Comparison of ENCODE assay signal across 30 cellular contexts in genomic region chr18:79488311-79489047, GRCh38.
DNase-seq lines count a peak whose midpoint lies in the region; ATAC-seq and TF ChIP-seq lines count a peak whose summit lies in the region.
"Had no signal": no experiment of that assay in that cellular context is flagged by ENCODE, and none has a peak within 500 bp of the region (broad histone marks: within the 10 kb centered on the region; RNA-seq: fewer than 3 reads in every experiment).

No MANE protein-coding gene starts in this region.

- no peak for ATAC-seq in activated CD8-positive, alpha-beta T cell treated with anti-CD3 and anti-CD28 coated beads for 36 hours
- no peak for ATAC-seq in activated CD8-positive, alpha-beta T cell treated with anti-CD3 and anti-CD28 coated beads, Interleukin-2, amount 10 ng/mL, durations not matched to agents 7 days and 5 days
- no peak for ATAC-seq in RWPE2 (ENCODE audit: low read depth)
- no peak for ATAC-seq in left lung
- ATAC-seq in psoas muscle = no peak
- ATAC-seq: activated CD8-positive, alpha-beta memory T cell treated with anti-CD3 and anti-CD28 coated beads, Interleukin-2, amount 10 ng/mL, durations not matched to agents 7 days and 5 days; naive thymus-derived CD4-positive, alpha-beta T cell; pancreas; stimulated activated naive CD8-positive, alpha-beta T cell treated with anti-CD3 and anti-CD28 coated beads, Interleukin-15, Interleukin-2, amounts not matched to agents 100 U/mL and 50 U/mL, for 24 hours had no signal

- POLR2A ChIA-PET in activated CD8-positive, alpha-beta T cell treated with anti-CD3 and anti-CD28 coated beads for 36 hours (lab: Charles Lee) = interaction anchor here (1.0 kb wide), 1 partner anchor 116 kb away, joined by 3 read pairs; no protein-coding TSS in a partner anchor
- POLR2A ChIA-PET in activated CD8-positive, alpha-beta T cell treated with anti-CD3 and anti-CD28 coated beads, Interleukin-2, amount 10 ng/mL, durations not matched to agents 7 days and 5 days (lab: Charles Lee) = no interaction called here

- no peaks in the 10 kb centered on the region for H3K27me3 Mint-ChIP-seq in activated CD8-positive, alpha-beta T cell treated with anti-CD3 and anti-CD28 coated beads for 36 hours
- no peaks in the 10 kb centered on the region for H3K27me3 Mint-ChIP-seq in activated CD8-positive, alpha-beta T cell treated with anti-CD3 and anti-CD28 coated beads, Interleukin-2, amount 10 ng/mL, durations not matched to agents 7 days and 5 days (ENCODE audit: low read depth)
- H3K27me3 Mint-ChIP-seq: activated CD8-positive, alpha-beta memory T cell treated with anti-CD3 and anti-CD28 coated beads, Interleukin-2, amount 10 ng/mL, durations not matched to agents 7 days and 5 days; CD4-positive, alpha-beta memory T cell; naive thymus-derived CD4-positive, alpha-beta T cell had no signal

- DNase-seq in activated CD8-positive, alpha-beta T cell treated with anti-CD3 and anti-CD28 coated beads for 36 hours = peak; percentile 1
- no peak for DNase-seq in activated CD8-positive, alpha-beta T cell treated with anti-CD3 and anti-CD28 coated beads, Interleukin-2, amount 10 ng/mL, durations not matched to agents 7 days and 5 days
- DNase-seq in RWPE2 (ENCODE audit: low spot score) (peak; percentile 38), left lung (peak; percentile 26 to 71), psoas muscle (peak; percentile 7 to 26), DMS114 treated with DMSO at 0.1 percent for 48 hours (lab: John Stamatoyannopoulos, UW; ENCODE audit: unreplicated experiment) (no peak), caudate nucleus (lab: John Stamatoyannopoulos, UW) (no peak)
- no peak for DNase-seq in activated CD8-positive, alpha-beta memory T cell treated with anti-CD3 and anti-CD28 coated beads for 24 hours
- DNase-seq: 8988T; activated CD4-positive, alpha-beta T cell treated with anti-CD3 and anti-CD28 coated beads for 48 hours; activated CD8-positive, alpha-beta memory T cell treated with anti-CD3 and anti-CD28 coated beads, Interleukin-2, amount 10 ng/mL, durations not matched to agents 7 days and 5 days; activated naive CD4-positive, alpha-beta T cell treated with anti-CD3 and anti-CD28 coated beads for 36 hours; amygdala; cortex of kidney; DMS153; esophagus squamous epithelium; foreskin melanocyte; GM23248; Karpas-422; NCI-H1694; SHP77; stimulated activated CD4-positive, alpha-beta T cell treated with anti-CD3 and anti-CD28 coated beads, Interleukin-15, amount 100 ng/mL, for 24 hours; stimulated activated naive CD8-positive, alpha-beta T cell treated with anti-CD3 and anti-CD28 coated beads, Interleukin-15, Interleukin-2, amounts not matched to agents 100 U/mL and 50 U/mL, for 24 hours had no signal

- H3K27me3 ChIP-seq in RWPE2 (ENCODE audit: insufficient read depth, poor library complexity, severe bottlenecking) (no peaks in the 10 kb centered on the region), left lung (no peaks in the 10 kb centered on the region), psoas muscle (ENCODE audit: insufficient read depth in 3 of 3, low read length in 2 of 3) (no peaks in the 10 kb centered on the region)
- H3K27me3 ChIP-seq: esophagus squamous epithelium, hepatocyte, pancreas had no signal

- 88 to 91% (median 89%) methylated on average over 26 of the region's 26 CpGs for WGBS in psoas muscle, 3 donors

- no peak overlapping the region for H3K27ac Mint-ChIP-seq in activated CD8-positive, alpha-beta T cell treated with anti-CD3 and anti-CD28 coated beads for 36 hours
- H3K27ac Mint-ChIP-seq in activated CD8-positive, alpha-beta T cell treated with anti-CD3 and anti-CD28 coated beads, Interleukin-2, amount 10 ng/mL, durations not matched to agents 7 days and 5 days = no peak overlapping the region
- H3K27ac Mint-ChIP-seq: activated CD8-positive, alpha-beta memory T cell treated with anti-CD3 and anti-CD28 coated beads, Interleukin-2, amount 10 ng/mL, durations not matched to agents 7 days and 5 days; activated naive CD4-positive, alpha-beta T cell treated with anti-CD3 and anti-CD28 coated beads for 36 hours; mesothelial cell of epicardium had no signal

- TF ChIP-seq CTCF in activated CD8-positive, alpha-beta T cell treated with anti-CD3 and anti-CD28 coated beads for 36 hours (IDR thresholded peaks at IDR 0.05) = no peak
- no peak for TF ChIP-seq CTCF in RWPE2 (IDR thresholded peaks at IDR 0.05; ENCODE audit: poor library complexity, severe bottlenecking)
- no peak for TF ChIP-seq CTCF in left lung (IDR thresholded peaks at IDR 0.05)
- TF ChIP-seq CTCF in psoas muscle (IDR thresholded peaks at IDR 0.05) = no peak

- H3K27ac ChIP-seq in RWPE2 (ENCODE audit: poor library complexity, severe bottlenecking) = no peak overlapping the region
- no peak overlapping the region for H3K27ac ChIP-seq in left lung
- H3K27ac ChIP-seq in psoas muscle = no peak overlapping the region
- no peak overlapping the region for H3K27ac ChIP-seq in caudate nucleus (ENCODE audit: low read depth, low read length)
- H3K27ac ChIP-seq: esophagus squamous epithelium, GM23248, hepatocyte, HL-60, pancreas, VCaP had no signal

- H3K9me3 Mint-ChIP-seq in activated CD8-positive, alpha-beta T cell treated with anti-CD3 and anti-CD28 coated beads for 36 hours = no peaks in the 10 kb centered on the region
- H3K9me3 Mint-ChIP-seq in activated CD8-positive, alpha-beta T cell treated with anti-CD3 and anti-CD28 coated beads, Interleukin-2, amount 10 ng/mL, durations not matched to agents 7 days and 5 days (ENCODE audit: insufficient read depth) = no peaks in the 10 kb centered on the region
- H3K9me3 Mint-ChIP-seq: activated naive CD4-positive, alpha-beta T cell treated with anti-CD3 and anti-CD28 coated beads for 36 hours; CD4-positive, alpha-beta memory T cell; mesothelial cell of epicardium had no signal

- CTCF ChIA-PET in activated CD8-positive, alpha-beta T cell treated with anti-CD3 and anti-CD28 coated beads for 36 hours (lab: Charles Lee) = no interaction called here
- CTCF ChIA-PET in activated CD8-positive, alpha-beta T cell treated with anti-CD3 and anti-CD28 coated beads, Interleukin-2, amount 10 ng/mL, durations not matched to agents 7 days and 5 days (lab: Charles Lee) = no interaction called here

- H3K36me3 Mint-ChIP-seq in activated CD8-positive, alpha-beta T cell treated with anti-CD3 and anti-CD28 coated beads for 36 hours (ENCODE audit: low read depth) = peaks cover 20% of the 10 kb centered on the region
- no peaks in the 10 kb centered on the region for H3K36me3 Mint-ChIP-seq in activated CD8-positive, alpha-beta T cell treated with anti-CD3 and anti-CD28 coated beads, Interleukin-2, amount 10 ng/mL, durations not matched to agents 7 days and 5 days (ENCODE audit: low read depth)
- H3K36me3 Mint-ChIP-seq: mesothelial cell of epicardium had no signal

- no peak overlapping the region for H3K4me3 ChIP-seq in RWPE2 (ENCODE audit: severe bottlenecking)
- no peak overlapping the region for H3K4me3 ChIP-seq in left lung
- no peak overlapping the region for H3K4me3 ChIP-seq in psoas muscle
- H3K4me3 ChIP-seq: esophagus squamous epithelium, GM23248, hepatocyte, pancreas had no signal

- intact Hi-C loops in activated CD8-positive, alpha-beta T cell treated with anti-CD3 and anti-CD28 coated beads for 36 hours (cut with micrococcal nuclease) = no loop called here
- intact Hi-C loops in left lung (cut with DNase I) = no loop called here
- intact Hi-C loops in psoas muscle (cut with DNase I) = no loop called here

- no peak overlapping the region for H3K4me3 Mint-ChIP-seq in activated CD8-positive, alpha-beta T cell treated with anti-CD3 and anti-CD28 coated beads for 36 hours
- no peak overlapping the region for H3K4me3 Mint-ChIP-seq in activated CD8-positive, alpha-beta T cell treated with anti-CD3 and anti-CD28 coated beads, Interleukin-2, amount 10 ng/mL, durations not matched to agents 7 days and 5 days
- H3K4me3 Mint-ChIP-seq: activated CD8-positive, alpha-beta memory T cell treated with anti-CD3 and anti-CD28 coated beads, Interleukin-2, amount 10 ng/mL, durations not matched to agents 7 days and 5 days; activated naive CD4-positive, alpha-beta T cell treated with anti-CD3 and anti-CD28 coated beads for 36 hours; CD4-positive, alpha-beta memory T cell; mesothelial cell of epicardium; naive thymus-derived CD4-positive, alpha-beta T cell had no signal

- H3K4me1 ChIP-seq in RWPE2 (ENCODE audit: insufficient read depth, poor library complexity, severe bottlenecking) (no peaks in the 10 kb centered on the region), left lung (no peaks in the 10 kb centered on the region), psoas muscle (peaks cover 18% of the 10 kb centered on the region)
- H3K4me1 ChIP-seq: pancreas had no signal

- peaks cover 12% of the 10 kb centered on the region for H3K4me1 Mint-ChIP-seq in activated CD8-positive, alpha-beta T cell treated with anti-CD3 and anti-CD28 coated beads for 36 hours (ENCODE audit: low read depth)
- H3K4me1 Mint-ChIP-seq in activated CD8-positive, alpha-beta T cell treated with anti-CD3 and anti-CD28 coated beads, Interleukin-2, amount 10 ng/mL, durations not matched to agents 7 days and 5 days (ENCODE audit: low read depth) = peaks cover 12% of the 10 kb centered on the region

- H3K36me3 ChIP-seq in RWPE2 (ENCODE audit: low read depth) (no peaks in the 10 kb centered on the region), left lung (peaks cover 0 to 39% of the 10 kb centered on the region in 2 donors), psoas muscle (ENCODE audit: insufficient read depth in 1 of 2, low read depth in 1 of 2) (peaks cover 0 to 33% of the 10 kb centered on the region in 2 donors)

- H3K9me3 ChIP-seq in RWPE2 (ENCODE audit: severe bottlenecking) = no peaks in the 10 kb centered on the region
- peaks cover 0 to 7% of the 10 kb centered on the region in 2 donors for H3K9me3 ChIP-seq in left lung
- H3K9me3 ChIP-seq in psoas muscle = no peaks in the 10 kb centered on the region
- H3K9me3 ChIP-seq: esophagus squamous epithelium, pancreas had no signal

Comparison
In these comparisons a context has a peak if more than half of its experiments do, and no peak if none do; other contexts are left out.
1. DNase-seq: peak in activated CD8-positive, alpha-beta T cell treated with anti-CD3 and anti-CD28 coated beads for 36 hours (single experiment), RWPE2 (single experiment), left lung (2 of 2) and psoas muscle (2 of 2); none in activated CD8-positive, alpha-beta T cell treated with anti-CD3 and anti-CD28 coated beads, Interleukin-2, amount 10 ng/mL, durations not matched to agents 7 days and 5 days (single experiment), DMS114 treated with DMSO at 0.1 percent for 48 hours (single experiment), caudate nucleus (0 of 61) and activated CD8-positive, alpha-beta memory T cell treated with anti-CD3 and anti-CD28 coated beads for 24 hours (single experiment).